Comparison of ENCODE assay signal across 13 cellular contexts in genomic region chr13:29589967-29590366, GRCh38.
A peak's percentile ranks its signal among the peaks of the same experiment; 100 is the strongest.
DNase-seq lines count a peak whose midpoint lies in the region; ATAC-seq and TF ChIP-seq lines count a peak whose summit lies in the region.
"Had no signal": no experiment of that assay in that cellular context is flagged by ENCODE, and none has a peak within 500 bp of the region (broad histone marks: within the 10 kb centered on the region; RNA-seq: fewer than 3 reads in every experiment).

No MANE protein-coding gene starts in this region.

- H3K4me3 ChIP-seq in AG10803 (ENCODE audit: low read length): peak overlapping the region; percentile 12
- H3K4me3 ChIP-seq in astrocyte of the cerebellum (ENCODE audit: low read depth, low read length): no peak overlapping the region
- H3K4me3 ChIP-seq: stomach had no signal

- ATAC-seq in HG02763 (IDR thresholded peaks at IDR 0.05; ENCODE audit: unreplicated experiment): no peak

- in situ Hi-C loops in astrocyte of the cerebellum (cut with HindIII; ENCODE audit: low sequenced_read_pairs): no loop called here

- TF ChIP-seq CTCF in AG10803 (conservative IDR thresholded peaks at IDR 0.05; ENCODE audit: low read length) (peak; percentile 12), GM12872 (IDR thresholded peaks at IDR 0.05; ENCODE audit: insufficient read depth, low read depth, low read length) (0 out of 3 replicates have a peak, but pooled peaks have one; percentile 22), astrocyte of the cerebellum (IDR thresholded peaks at IDR 0.05; ENCODE audit: low read depth, low read length, missing control alignments) (peak; percentile 49)

- DNase-seq in AG10803 (ENCODE audit: low read depth): no peak
- no peak for DNase-seq in astrocyte of the cerebellum (ENCODE audit: low read depth)
- peak; percentile 35 for DNase-seq in iPS-NIHi11 (ENCODE audit: low spot score)
- DNase-seq in OCI-M1 (lab: John Stamatoyannopoulos, UW): no peak
- DNase-seq in activated CD4-positive, CD25-positive, alpha-beta regulatory T cell treated with anti-CD3 and anti-CD28 coated beads, Interleukin-2, amount 50 U/mL, for 72 hours: no peak
- no peak for DNase-seq in NCI-H226
- DNase-seq: activated T-cell treated with anti-CD3 and anti-CD28 coated beads for 4 hours; C1 segment of cervical spinal cord; posterior cingulate gyrus; stimulated activated CD4-positive, alpha-beta T cell treated with anti-CD3 and anti-CD28 coated beads, Interleukin-4, amount 100 ng/mL, for 24 hours; stomach had no signal
